Comparison of ENCODE assay signal across 8 cellular contexts in the genomic region with DNA sequence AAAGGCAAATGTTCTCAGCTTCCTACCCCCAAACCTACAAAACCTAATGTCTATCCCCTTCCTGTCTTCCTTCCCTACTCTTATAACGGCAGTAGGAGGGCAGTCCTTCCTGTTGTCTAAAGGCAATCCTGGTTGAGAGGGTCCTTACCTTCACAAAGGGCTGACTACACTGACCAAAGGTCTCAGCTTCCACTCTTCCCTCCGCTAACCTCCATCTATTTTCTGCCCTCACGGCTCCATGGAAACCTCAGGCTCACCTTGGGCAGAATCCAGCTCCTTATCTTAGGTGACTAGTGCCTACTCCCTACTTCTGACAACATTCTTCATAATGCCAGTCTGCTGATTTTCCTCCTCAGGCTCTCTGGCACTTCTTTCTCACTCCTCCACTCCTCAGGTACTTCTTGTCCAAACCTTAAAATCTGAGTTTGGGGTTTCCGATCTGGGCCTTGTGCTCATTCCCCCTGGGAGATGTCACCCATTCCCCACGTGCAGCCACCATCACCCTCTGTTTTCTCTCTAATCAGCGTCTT. TPM values are rescaled to one million over a fixed set of nuclear protein-coding genes. Genes with fewer than 3 reads are reported as not detected.
DNase-seq lines count a peak whose midpoint lies in the region; ATAC-seq and TF ChIP-seq lines count a peak whose summit lies in the region.

No MANE protein-coding gene starts in this region.

- peak overlapping the region; percentile 87 to 92 (median 89) for H3K9ac ChIP-seq in BLaER1 treated with 17β-estradiol and CSF1 and Interleukin-3, amounts not matched to agents 10 nM and 100 nM
- H3K9ac ChIP-seq in KMS-11 = peak overlapping the region; percentile 75

- H4K20me1 ChIP-seq in BLaER1 treated with 17β-estradiol and CSF1 and Interleukin-3, amounts not matched to agents 10 nM and 100 nM = peaks cover 0 to 16% (median 0%) of the 10 kb centered on the region in 11 experiments; a peak in 2 of 22 replicates
- no peaks in the 10 kb centered on the region for H4K20me1 ChIP-seq in KMS-11 (ENCODE audit: insufficient read depth)

- intact Hi-C loops in lower lobe of right lung (cut with DNase I) = no loop called here

- H3K9me3 ChIP-seq in BLaER1 treated with 17β-estradiol and CSF1 and Interleukin-3, amounts not matched to agents 10 nM and 100 nM (replicated peaks in 1 of 11) = peaks cover 13 to 25% (median 17%) of the 10 kb centered on the region in 11 experiments; a peak in 20 of 22 replicates
- no peaks in the 10 kb centered on the region for H3K9me3 ChIP-seq in lower lobe of right lung

- WGBS in urinary bladder = 12% methylated on average over 6 of the region's 6 CpGs

- H3K4me2 ChIP-seq in BLaER1 treated with 17β-estradiol and CSF1 and Interleukin-3, amounts not matched to agents 10 nM and 100 nM = peak overlapping the region; percentile 84 to 98 (median 92)
- H3K4me2 ChIP-seq in KMS-11 = peak overlapping the region; percentile 95

- H3K27me3 ChIP-seq in BLaER1 treated with 17β-estradiol and CSF1 and Interleukin-3, amounts not matched to agents 10 nM and 100 nM = no peaks in the 10 kb centered on the region
- H3K27me3 ChIP-seq in KMS-11 (ENCODE audit: insufficient read depth, low read depth) = no peaks in the 10 kb centered on the region
- H3K27me3 ChIP-seq in lower lobe of right lung (ENCODE audit: low read depth) = no peaks in the 10 kb centered on the region

- no peak for TF ChIP-seq CTCF in KMS-11 (conservative IDR thresholded peaks at IDR 0.05; ENCODE audit: low read depth, low read length)
- no peak for TF ChIP-seq CTCF in astrocyte of the spinal cord (IDR thresholded peaks at IDR 0.05; ENCODE audit: low read depth, low read length)
- TF ChIP-seq CTCF in lower lobe of right lung (IDR thresholded peaks at IDR 0.05) = no peak

- peak overlapping the region; percentile 74 to 87 (median 81) for H3K4me3 ChIP-seq in BLaER1 treated with 17β-estradiol and CSF1 and Interleukin-3, amounts not matched to agents 10 nM and 100 nM
- H3K4me3 ChIP-seq in KMS-11 (IDR thresholded peaks at IDR 0.05; ENCODE audit: insufficient read depth, low read depth, low read length) (peak overlapping the region; percentile 36), astrocyte of the spinal cord (ENCODE audit: low read depth, low read length) (peak overlapping the region; percentile 81), lower lobe of right lung (peak overlapping the region; percentile 82), urinary bladder (ENCODE audit: low read depth, low read length) (peak overlapping the region; percentile 67)

- peaks cover 35% of the 10 kb centered on the region for H3K79me2 ChIP-seq in KMS-11 (ENCODE audit: insufficient read depth, low read depth)

- in situ Hi-C loops in astrocyte of the spinal cord (cut with HindIII; ENCODE audit: low sequenced_read_pairs) = no loop called here

- peaks cover 30 to 44% (median 36%) of the 10 kb centered on the region in 10 experiments for H3K4me1 ChIP-seq in BLaER1 treated with 17β-estradiol and CSF1 and Interleukin-3, amounts not matched to agents 10 nM and 100 nM
- H3K4me1 ChIP-seq in KMS-11 (ENCODE audit: low read depth, poor library complexity, severe bottlenecking) = peaks cover 21% of the 10 kb centered on the region
- peaks cover 20% of the 10 kb centered on the region for H3K4me1 ChIP-seq in lower lobe of right lung
- no peaks in the 10 kb centered on the region for H3K4me1 ChIP-seq in urinary bladder (ENCODE audit: insufficient read depth)

- DNase-seq in astrocyte of the spinal cord (ENCODE audit: low read depth, low spot score) (no peak), lower lobe of right lung (no peak), SIG-M5 treated with dmso at 0.1 percent for 504 hours (lab: John Stamatoyannopoulos, UW; ENCODE audit: unreplicated experiment) (no peak)

- H3K27ac ChIP-seq in BLaER1 treated with 17β-estradiol and CSF1 and Interleukin-3, amounts not matched to agents 10 nM and 100 nM = peak overlapping the region; percentile 77 to 92 (median 90); a peak in 20 of 22 replicates
- H3K27ac ChIP-seq in KMS-11 (peak overlapping the region; percentile 73), lower lobe of right lung (peak overlapping the region; percentile 92), urinary bladder (ENCODE audit: low read depth) (peak overlapping the region; percentile 84)

- ATAC-seq in lower lobe of right lung (peak; percentile 9 to 37), HG02763 (IDR thresholded peaks at IDR 0.05; ENCODE audit: unreplicated experiment) (no peak), GM18909 (IDR thresholded peaks at IDR 0.05; ENCODE audit: poor library complexity, unreplicated experiment) (no peak)

- peak overlapping the region; percentile 100 for H2AFZ ChIP-seq in KMS-11 (ENCODE audit: low read depth)

- peaks cover 0 to 23% (median 15%) of the 10 kb centered on the region in 11 experiments; a peak in 16 of 22 replicates for H3K36me3 ChIP-seq in BLaER1 treated with 17β-estradiol and CSF1 and Interleukin-3, amounts not matched to agents 10 nM and 100 nM
- H3K36me3 ChIP-seq in KMS-11 (ENCODE audit: insufficient read depth) = no peaks in the 10 kb centered on the region
- H3K36me3 ChIP-seq in lower lobe of right lung = no peaks in the 10 kb centered on the region
- H3K36me3 ChIP-seq in urinary bladder (ENCODE audit: insufficient read depth) = no peaks in the 10 kb centered on the region

RNA-seq across cellular contexts. Expression of gene FBXL13, which starts 0.5 kb away (rescaled TPM):
- total RNA-seq in lower lobe of right lung (3.4 TPM), urinary bladder (8.1 TPM)
- polyA plus RNA-seq in urinary bladder = 0.38 TPM

RNA-seq across cellular contexts. Expression of gene ARMC10, which starts 0.9 kb away (rescaled TPM):
- total RNA-seq in lower lobe of right lung (33.5 TPM), urinary bladder (40.6 TPM)
- polyA plus RNA-seq in urinary bladder = 33.0 TPM

Comparison
In these comparisons a context has a peak if more than half of its experiments do, and no peak if none do; other contexts are left out.
1. ATAC-seq: peak in lower lobe of right lung (2 of 2); none in HG02763 (single experiment) and GM18909 (single experiment).
2. Peak in every context shown above with its lines, with median percentiles within 50 percentile points of each other: H3K27ac ChIP-seq and H3K4me3 ChIP-seq.